1 cellular context compared by ENCODE assay signal in the genomic region with DNA sequence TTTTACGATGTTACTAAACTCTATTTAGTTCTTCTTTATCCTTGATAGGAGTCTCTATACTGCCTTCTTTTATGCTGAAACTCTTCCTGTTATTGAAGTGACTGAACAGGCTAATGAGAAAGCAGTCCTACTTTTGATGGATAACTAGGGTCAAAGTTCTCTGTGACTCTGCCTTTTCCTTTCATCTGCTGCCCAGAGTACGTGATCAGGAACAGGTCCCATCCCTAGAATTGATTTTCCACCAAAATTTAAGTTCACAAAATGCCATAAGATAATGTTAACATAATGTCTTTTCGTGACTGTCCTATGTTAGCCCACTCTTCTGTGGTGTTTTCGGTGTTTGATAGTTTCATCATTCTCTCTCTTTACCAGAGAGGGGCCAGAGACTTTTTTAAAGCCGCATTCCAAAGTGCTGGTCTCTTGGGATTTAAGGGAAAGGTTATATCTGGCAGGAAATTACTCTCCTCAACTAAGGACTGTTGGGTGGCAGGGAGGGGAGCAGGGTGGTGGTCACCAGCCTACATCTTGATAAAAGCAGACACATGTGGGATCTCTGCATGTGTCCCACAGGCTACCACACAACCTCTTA.
TF ChIP-seq lines count a peak whose summit lies in the region.

No MANE protein-coding gene starts in this region.

TF ChIP-seq in HepG2, 621 proteins besides CTCF, POLR2A, EP300 and RAD21 (continued from another document and continues in another):
- TF ChIP-seq, protein P1, sequence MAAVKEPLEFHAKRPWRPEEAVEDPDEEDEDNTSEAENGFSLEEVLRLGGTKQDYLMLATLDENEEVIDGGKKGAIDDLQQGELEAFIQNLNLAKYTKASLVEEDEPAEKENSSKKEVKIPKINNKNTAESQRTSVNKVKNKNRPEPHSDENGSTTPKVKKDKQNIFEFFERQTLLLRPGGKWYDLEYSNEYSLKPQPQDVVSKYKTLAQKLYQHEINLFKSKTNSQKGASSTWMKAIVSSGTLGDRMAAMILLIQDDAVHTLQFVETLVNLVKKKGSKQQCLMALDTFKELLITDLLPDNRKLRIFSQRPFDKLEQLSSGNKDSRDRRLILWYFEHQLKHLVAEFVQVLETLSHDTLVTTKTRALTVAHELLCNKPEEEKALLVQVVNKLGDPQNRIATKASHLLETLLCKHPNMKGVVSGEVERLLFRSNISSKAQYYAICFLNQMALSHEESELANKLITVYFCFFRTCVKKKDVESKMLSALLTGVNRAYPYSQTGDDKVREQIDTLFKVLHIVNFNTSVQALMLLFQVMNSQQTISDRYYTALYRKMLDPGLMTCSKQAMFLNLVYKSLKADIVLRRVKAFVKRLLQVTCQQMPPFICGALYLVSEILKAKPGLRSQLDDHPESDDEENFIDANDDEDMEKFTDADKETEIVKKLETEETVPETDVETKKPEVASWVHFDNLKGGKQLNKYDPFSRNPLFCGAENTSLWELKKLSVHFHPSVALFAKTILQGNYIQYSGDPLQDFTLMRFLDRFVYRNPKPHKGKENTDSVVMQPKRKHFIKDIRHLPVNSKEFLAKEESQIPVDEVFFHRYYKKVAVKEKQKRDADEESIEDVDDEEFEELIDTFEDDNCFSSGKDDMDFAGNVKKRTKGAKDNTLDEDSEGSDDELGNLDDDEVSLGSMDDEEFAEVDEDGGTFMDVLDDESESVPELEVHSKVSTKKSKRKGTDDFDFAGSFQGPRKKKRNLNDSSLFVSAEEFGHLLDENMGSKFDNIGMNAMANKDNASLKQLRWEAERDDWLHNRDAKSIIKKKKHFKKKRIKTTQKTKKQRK (IDR thresholded peaks at IDR 0.05; ENCODE audit: low read length), result no peak
- 0 out of 2 replicates have a peak, but pooled peaks have one; percentile 38 for TF ChIP-seq SNAPC2 (CRISPR knock-in tag; IDR thresholded peaks at IDR 0.05)
- TF ChIP-seq ZBTB3 (CRISPR knock-in tag; IDR thresholded peaks at IDR 0.05; ENCODE audit: borderline replicate concordance, low read depth), result 0 out of 2 replicates have a peak, but pooled peaks have one; percentile 31
- TF ChIP-seq, protein P2, sequence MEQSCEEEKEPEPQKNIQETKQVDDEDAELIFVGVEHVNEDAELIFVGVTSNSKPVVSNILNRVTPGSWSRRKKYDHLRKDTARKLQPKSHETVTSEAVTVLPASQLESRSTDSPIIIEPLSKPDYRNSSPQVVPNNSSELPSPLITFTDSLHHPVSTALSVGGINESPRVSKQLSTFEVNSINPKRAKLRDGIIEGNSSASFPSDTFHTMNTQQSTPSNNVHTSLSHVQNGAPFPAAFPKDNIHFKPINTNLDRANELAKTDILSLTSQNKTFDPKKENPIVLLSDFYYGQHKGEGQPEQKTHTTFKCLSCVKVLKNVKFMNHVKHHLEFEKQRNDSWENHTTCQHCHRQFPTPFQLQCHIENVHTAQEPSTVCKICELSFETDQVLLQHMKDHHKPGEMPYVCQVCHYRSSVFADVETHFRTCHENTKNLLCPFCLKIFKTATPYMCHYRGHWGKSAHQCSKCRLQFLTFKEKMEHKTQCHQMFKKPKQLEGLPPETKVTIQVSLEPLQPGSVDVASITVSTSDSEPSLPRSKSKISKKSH (CRISPR knock-in tag; IDR thresholded peaks at IDR 0.05; ENCODE audit: borderline replicate concordance), result no peak
- TF ChIP-seq EEA1 (CRISPR knock-in tag; IDR thresholded peaks at IDR 0.05; ENCODE audit: borderline replicate concordance), result no peak
- no peak; the same call in 1 of the 2 replicates for TF ChIP-seq SP140L (CRISPR knock-in tag; IDR thresholded peaks at IDR 0.05; ENCODE audit: borderline replicate concordance)
- TF ChIP-seq, protein P3, sequence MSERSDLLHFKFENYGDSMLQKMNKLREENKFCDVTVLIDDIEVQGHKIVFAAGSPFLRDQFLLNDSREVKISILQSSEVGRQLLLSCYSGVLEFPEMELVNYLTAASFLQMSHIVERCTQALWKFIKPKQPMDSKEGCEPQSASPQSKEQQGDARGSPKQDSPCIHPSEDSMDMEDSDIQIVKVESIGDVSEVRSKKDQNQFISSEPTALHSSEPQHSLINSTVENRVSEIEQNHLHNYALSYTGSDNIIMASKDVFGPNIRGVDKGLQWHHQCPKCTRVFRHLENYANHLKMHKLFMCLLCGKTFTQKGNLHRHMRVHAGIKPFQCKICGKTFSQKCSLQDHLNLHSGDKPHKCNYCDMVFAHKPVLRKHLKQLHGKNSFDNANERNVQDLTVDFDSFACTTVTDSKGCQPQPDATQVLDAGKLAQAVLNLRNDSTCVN (CRISPR knock-in tag; IDR thresholded peaks at IDR 0.05; ENCODE audit: borderline replicate concordance), result 0 out of 2 replicates have a peak, but pooled peaks have one; percentile 22
- no peak for TF ChIP-seq TAF15 (IDR thresholded peaks at IDR 0.05; ENCODE audit: low read depth, low read length, poor library complexity, severe bottlenecking)
- no peak for TF ChIP-seq THYN1 (CRISPR knock-in tag; IDR thresholded peaks at IDR 0.05; ENCODE audit: borderline replicate concordance, low read depth)
- TF ChIP-seq, protein P4, sequence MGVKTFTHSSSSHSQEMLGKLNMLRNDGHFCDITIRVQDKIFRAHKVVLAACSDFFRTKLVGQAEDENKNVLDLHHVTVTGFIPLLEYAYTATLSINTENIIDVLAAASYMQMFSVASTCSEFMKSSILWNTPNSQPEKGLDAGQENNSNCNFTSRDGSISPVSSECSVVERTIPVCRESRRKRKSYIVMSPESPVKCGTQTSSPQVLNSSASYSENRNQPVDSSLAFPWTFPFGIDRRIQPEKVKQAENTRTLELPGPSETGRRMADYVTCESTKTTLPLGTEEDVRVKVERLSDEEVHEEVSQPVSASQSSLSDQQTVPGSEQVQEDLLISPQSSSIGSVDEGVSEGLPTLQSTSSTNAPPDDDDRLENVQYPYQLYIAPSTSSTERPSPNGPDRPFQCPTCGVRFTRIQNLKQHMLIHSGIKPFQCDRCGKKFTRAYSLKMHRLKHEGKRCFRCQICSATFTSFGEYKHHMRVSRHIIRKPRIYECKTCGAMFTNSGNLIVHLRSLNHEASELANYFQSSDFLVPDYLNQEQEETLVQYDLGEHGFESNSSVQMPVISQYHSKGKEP (CRISPR knock-in tag; IDR thresholded peaks at IDR 0.05), result no peak
- TF ChIP-seq, protein P5, sequence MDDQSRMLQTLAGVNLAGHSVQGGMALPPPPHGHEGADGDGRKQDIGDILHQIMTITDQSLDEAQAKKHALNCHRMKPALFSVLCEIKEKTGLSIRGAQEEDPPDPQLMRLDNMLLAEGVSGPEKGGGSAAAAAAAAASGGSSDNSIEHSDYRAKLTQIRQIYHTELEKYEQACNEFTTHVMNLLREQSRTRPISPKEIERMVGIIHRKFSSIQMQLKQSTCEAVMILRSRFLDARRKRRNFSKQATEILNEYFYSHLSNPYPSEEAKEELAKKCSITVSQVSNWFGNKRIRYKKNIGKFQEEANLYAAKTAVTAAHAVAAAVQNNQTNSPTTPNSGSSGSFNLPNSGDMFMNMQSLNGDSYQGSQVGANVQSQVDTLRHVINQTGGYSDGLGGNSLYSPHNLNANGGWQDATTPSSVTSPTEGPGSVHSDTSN (CRISPR knock-in tag; IDR thresholded peaks at IDR 0.05; ENCODE audit: borderline replicate concordance), result no peak
- peak; percentile 53 for TF ChIP-seq POLR2G (IDR thresholded peaks at IDR 0.05; ENCODE audit: low read depth, low read length)
- TF ChIP-seq, protein P6, sequence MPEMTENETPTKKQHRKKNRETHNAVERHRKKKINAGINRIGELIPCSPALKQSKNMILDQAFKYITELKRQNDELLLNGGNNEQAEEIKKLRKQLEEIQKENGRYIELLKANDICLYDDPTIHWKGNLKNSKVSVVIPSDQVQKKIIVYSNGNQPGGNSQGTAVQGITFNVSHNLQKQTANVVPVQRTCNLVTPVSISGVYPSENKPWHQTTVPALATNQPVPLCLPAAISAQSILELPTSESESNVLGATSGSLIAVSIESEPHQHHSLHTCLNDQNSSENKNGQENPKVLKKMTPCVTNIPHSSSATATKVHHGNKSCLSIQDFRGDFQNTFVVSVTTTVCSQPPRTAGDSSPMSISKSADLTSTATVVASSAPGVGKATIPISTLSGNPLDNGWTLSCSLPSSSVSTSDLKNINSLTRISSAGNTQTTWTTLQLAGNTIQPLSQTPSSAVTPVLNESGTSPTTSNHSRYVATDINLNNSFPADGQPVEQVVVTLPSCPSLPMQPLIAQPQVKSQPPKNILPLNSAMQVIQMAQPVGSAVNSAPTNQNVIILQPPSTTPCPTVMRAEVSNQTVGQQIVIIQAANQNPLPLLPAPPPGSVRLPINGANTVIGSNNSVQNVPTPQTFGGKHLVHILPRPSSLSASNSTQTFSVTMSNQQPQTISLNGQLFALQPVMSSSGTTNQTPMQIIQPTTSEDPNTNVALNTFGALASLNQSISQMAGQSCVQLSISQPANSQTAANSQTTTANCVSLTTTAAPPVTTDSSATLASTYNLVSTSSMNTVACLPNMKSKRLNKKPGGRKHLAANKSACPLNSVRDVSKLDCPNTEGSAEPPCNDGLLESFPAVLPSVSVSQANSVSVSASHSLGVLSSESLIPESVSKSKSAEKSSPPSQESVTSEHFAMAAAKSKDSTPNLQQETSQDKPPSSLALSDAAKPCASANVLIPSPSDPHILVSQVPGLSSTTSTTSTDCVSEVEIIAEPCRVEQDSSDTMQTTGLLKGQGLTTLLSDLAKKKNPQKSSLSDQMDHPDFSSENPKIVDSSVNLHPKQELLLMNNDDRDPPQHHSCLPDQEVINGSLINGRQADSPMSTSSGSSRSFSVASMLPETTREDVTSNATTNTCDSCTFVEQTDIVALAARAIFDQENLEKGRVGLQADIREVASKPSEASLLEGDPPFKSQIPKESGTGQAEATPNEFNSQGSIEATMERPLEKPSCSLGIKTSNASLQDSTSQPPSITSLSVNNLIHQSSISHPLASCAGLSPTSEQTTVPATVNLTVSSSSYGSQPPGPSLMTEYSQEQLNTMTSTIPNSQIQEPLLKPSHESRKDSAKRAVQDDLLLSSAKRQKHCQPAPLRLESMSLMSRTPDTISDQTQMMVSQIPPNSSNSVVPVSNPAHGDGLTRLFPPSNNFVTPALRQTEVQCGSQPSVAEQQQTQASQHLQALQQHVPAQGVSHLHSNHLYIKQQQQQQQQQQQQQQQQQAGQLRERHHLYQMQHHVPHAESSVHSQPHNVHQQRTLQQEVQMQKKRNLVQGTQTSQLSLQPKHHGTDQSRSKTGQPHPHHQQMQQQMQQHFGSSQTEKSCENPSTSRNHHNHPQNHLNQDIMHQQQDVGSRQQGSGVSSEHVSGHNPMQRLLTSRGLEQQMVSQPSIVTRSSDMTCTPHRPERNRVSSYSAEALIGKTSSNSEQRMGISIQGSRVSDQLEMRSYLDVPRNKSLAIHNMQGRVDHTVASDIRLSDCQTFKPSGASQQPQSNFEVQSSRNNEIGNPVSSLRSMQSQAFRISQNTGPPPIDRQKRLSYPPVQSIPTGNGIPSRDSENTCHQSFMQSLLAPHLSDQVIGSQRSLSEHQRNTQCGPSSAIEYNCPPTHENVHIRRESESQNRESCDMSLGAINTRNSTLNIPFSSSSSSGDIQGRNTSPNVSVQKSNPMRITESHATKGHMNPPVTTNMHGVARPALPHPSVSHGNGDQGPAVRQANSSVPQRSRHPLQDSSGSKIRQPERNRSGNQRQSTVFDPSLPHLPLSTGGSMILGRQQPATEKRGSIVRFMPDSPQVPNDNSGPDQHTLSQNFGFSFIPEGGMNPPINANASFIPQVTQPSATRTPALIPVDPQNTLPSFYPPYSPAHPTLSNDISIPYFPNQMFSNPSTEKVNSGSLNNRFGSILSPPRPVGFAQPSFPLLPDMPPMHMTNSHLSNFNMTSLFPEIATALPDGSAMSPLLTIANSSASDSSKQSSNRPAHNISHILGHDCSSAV (CRISPR knock-in tag; IDR thresholded peaks at IDR 0.05; ENCODE audit: borderline replicate concordance), result no peak
- TF ChIP-seq ZNF441 (CRISPR knock-in tag; IDR thresholded peaks at IDR 0.05; ENCODE audit: borderline replicate concordance), result 0 out of 2 replicates have a peak, but pooled peaks have one; percentile 33
- no peak for TF ChIP-seq RFX1 (IDR thresholded peaks at IDR 0.05)
- TF ChIP-seq CCAR2 (optimal IDR thresholded peaks at IDR 0.05; ENCODE audit: low read depth, low read length), result no peak
- TF ChIP-seq ZNF225 (CRISPR knock-in tag; IDR thresholded peaks at IDR 0.05), result no peak
- TF ChIP-seq NR2C2 (CRISPR knock-in tag; IDR thresholded peaks at IDR 0.05; ENCODE audit: borderline replicate concordance), result no peak
- TF ChIP-seq ELF1 (CRISPR knock-in tag; IDR thresholded peaks at IDR 0.05), result peak; percentile 23; the same call in 1 of the 2 replicates
- 0 out of 2 replicates have a peak, but pooled peaks have one; percentile 48 for TF ChIP-seq ZNF614 (CRISPR knock-in tag; IDR thresholded peaks at IDR 0.05; ENCODE audit: borderline replicate concordance)
- TF ChIP-seq NFATC3 (CRISPR knock-in tag; IDR thresholded peaks at IDR 0.05), result no peak
- TF ChIP-seq, protein P7, sequence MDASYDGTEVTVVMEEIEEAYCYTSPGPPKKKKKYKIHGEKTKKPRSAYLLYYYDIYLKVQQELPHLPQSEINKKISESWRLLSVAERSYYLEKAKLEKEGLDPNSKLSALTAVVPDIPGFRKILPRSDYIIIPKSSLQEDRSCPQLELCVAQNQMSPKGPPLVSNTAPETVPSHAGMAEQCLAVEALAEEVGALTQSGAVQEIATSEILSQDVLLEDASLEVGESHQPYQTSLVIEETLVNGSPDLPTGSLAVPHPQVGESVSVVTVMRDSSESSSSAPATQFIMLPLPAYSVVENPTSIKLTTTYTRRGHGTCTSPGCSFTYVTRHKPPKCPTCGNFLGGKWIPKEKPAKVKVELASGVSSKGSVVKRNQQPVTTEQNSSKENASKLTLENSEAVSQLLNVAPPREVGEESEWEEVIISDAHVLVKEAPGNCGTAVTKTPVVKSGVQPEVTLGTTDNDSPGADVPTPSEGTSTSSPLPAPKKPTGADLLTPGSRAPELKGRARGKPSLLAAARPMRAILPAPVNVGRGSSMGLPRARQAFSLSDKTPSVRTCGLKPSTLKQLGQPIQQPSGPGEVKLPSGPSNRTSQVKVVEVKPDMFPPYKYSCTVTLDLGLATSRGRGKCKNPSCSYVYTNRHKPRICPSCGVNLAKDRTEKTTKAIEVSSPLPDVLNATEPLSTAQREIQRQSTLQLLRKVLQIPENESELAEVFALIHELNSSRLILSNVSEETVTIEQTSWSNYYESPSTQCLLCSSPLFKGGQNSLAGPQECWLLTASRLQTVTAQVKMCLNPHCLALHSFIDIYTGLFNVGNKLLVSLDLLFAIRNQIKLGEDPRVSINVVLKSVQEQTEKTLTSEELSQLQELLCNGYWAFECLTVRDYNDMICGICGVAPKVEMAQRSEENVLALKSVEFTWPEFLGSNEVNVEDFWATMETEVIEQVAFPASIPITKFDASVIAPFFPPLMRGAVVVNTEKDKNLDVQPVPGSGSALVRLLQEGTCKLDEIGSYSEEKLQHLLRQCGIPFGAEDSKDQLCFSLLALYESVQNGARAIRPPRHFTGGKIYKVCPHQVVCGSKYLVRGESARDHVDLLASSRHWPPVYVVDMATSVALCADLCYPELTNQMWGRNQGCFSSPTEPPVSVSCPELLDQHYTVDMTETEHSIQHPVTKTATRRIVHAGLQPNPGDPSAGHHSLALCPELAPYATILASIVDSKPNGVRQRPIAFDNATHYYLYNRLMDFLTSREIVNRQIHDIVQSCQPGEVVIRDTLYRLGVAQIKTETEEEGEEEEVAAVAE (CRISPR knock-in tag; IDR thresholded peaks at IDR 0.05; ENCODE audit: borderline replicate concordance), result no peak
